Comparison of ENCODE assay signal across 8 cellular contexts in the genomic region with DNA sequence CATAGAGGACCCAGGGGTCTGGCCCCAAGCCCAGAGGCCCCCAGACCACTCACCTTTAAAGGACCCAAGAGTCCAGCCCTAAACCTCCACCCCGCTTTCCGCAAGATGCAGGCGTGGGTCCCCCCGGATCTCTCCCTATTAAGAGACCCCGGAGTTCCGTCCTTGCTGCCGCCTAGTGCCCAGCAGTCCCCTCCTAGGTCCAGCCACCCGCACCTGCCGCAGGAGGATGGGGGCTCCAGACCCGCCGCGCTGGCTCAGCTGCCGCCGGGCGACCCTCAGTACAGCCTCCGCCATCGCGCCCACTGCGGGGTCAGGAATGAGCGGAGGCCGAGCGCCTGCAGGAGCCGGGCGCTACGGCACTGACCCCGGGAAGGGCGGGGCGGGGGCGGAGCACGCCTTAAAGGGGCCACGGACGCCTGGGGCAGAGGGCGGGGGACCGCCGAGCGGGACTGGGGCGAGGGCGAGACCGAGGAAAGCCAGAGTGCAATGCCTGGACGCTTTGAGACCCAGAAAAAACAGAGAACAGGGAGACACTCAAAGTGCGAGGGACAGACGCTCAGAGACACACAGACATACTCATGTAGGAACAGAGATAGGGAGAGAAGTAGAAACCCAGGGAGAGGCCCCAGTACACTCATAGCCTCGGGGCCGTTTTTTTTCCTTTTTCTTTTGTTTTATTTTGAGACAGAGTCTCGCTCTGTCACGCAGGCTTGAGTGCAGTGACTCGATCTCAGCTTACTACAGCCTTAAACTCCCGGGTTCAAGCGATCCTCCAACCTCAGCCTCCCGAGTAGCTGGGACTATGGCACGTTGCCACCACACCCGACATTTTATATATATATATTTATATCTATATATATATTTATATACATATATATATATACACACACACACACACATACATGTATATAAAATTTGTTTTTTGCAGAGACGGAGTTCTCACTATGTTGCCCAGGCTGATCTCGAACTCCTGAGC. TPM values are rescaled to one million over a fixed set of nuclear protein-coding genes. Genes with fewer than 3 reads are reported as not detected.
A peak's percentile ranks its signal among the peaks of the same experiment; 100 is the strongest.
DNase-seq lines count a peak whose midpoint lies in the region; ATAC-seq and TF ChIP-seq lines count a peak whose summit lies in the region.

Gene ETHE1 (minus strand): TSS at position 318 of the 976 bp plus-strand sequence. CDS start 24 bp downstream, at position 294.

- H3K36me3 ChIP-seq in DND-41 (ENCODE audit: insufficient read depth, low read length) = no peaks in the 10 kb centered on the region
- H3K36me3 ChIP-seq in GM23248 (ENCODE audit: low read depth) = no peaks in the 10 kb centered on the region
- no peaks in the 10 kb centered on the region for H3K36me3 ChIP-seq in ascending aorta
- H3K36me3 ChIP-seq in psoas muscle (ENCODE audit: insufficient read depth in 1 of 2, low read depth in 1 of 2) = no peaks in the 10 kb centered on the region

- H3K27ac ChIP-seq in DND-41 (ENCODE audit: low read length) = peak within 1 kb of the TSS; percentile 69
- peak within 1 kb of the TSS; percentile 71 for H3K27ac ChIP-seq in GM23248
- peak within 1 kb of the TSS; percentile 82 to 87 for H3K27ac ChIP-seq in ascending aorta
- H3K27ac ChIP-seq in right cardiac atrium (ENCODE audit: low read length) = peak within 1 kb of the TSS; percentile 91
- H3K27ac ChIP-seq in psoas muscle = peak within 1 kb of the TSS; percentile 82

- no peaks in the 10 kb centered on the region for H3K79me2 ChIP-seq in DND-41 (ENCODE audit: insufficient read depth, low read length)
- H3K79me2 ChIP-seq in GM23248 (ENCODE audit: insufficient read depth) = peaks cover 51% of the 10 kb centered on the region

- H4K20me1 ChIP-seq in DND-41 (ENCODE audit: insufficient read depth, low read length) (peaks cover 4% of the 10 kb centered on the region; the same call in 1 of the 2 replicates), GM23248 (ENCODE audit: insufficient read depth) (no peaks in the 10 kb centered on the region)

- H3K4me3 ChIP-seq in DND-41 (ENCODE audit: low read depth in 1 of 2, low read length in 2 of 2) = peak within 1 kb of the TSS; percentile 91 to 95
- H3K4me3 ChIP-seq in GM23248 = peak within 1 kb of the TSS; percentile 95
- H3K4me3 ChIP-seq in ascending aorta = peak within 1 kb of the TSS; percentile 76 to 91
- H3K4me3 ChIP-seq in right cardiac atrium (ENCODE audit: low read length) = peak within 1 kb of the TSS; percentile 99
- H3K4me3 ChIP-seq in psoas muscle = peak within 1 kb of the TSS; percentile 94

- in situ Hi-C loops in GM23248 (cut with MboI) = no loop called here

- ATAC-seq in DND-41 (ENCODE audit: insufficient read depth, low read depth) = peak; percentile 95
- peak; percentile 95 to 96 for ATAC-seq in right cardiac atrium
- ATAC-seq in psoas muscle = peak; percentile 92 to 98 (median 96)
- ATAC-seq in HG03139 (IDR thresholded peaks at IDR 0.05; ENCODE audit: unreplicated experiment) = no peak

- H3K9me3 ChIP-seq in DND-41 (ENCODE audit: insufficient read depth, low read length, severe bottlenecking) (no peaks in the 10 kb centered on the region), GM23248 (ENCODE audit: low read depth) (no peaks in the 10 kb centered on the region), ascending aorta (no peaks in the 10 kb centered on the region), right cardiac atrium (ENCODE audit: control insufficient read depth, low read length) (no peaks in the 10 kb centered on the region), psoas muscle (no peaks in the 10 kb centered on the region)

- peak within 1 kb of the TSS; percentile 96 for H3K4me2 ChIP-seq in DND-41 (ENCODE audit: insufficient read depth, low read length)
- H3K4me2 ChIP-seq in GM23248 (ENCODE audit: unreplicated experiment) = peak within 1 kb of the TSS; percentile 94

- peaks cover 35% of the 10 kb centered on the region for H3K4me1 ChIP-seq in DND-41 (ENCODE audit: insufficient read depth, low read length)
- peaks cover 30% of the 10 kb centered on the region for H3K4me1 ChIP-seq in GM23248 (ENCODE audit: insufficient read depth)
- H3K4me1 ChIP-seq in ascending aorta = peaks cover 12 to 22% of the 10 kb centered on the region in 2 donors
- H3K4me1 ChIP-seq in right cardiac atrium (ENCODE audit: control insufficient read depth, insufficient read depth, low read length) = no peaks in the 10 kb centered on the region
- H3K4me1 ChIP-seq in psoas muscle = peaks cover 14% of the 10 kb centered on the region

- H3K27me3 ChIP-seq in DND-41 (ENCODE audit: insufficient read depth, low read length, poor library complexity) = no peaks in the 10 kb centered on the region
- no peaks in the 10 kb centered on the region for H3K27me3 ChIP-seq in GM23248 (replicated peaks; ENCODE audit: insufficient read depth)
- H3K27me3 ChIP-seq in ascending aorta = no peaks in the 10 kb centered on the region
- H3K27me3 ChIP-seq in right cardiac atrium (ENCODE audit: control insufficient read depth, insufficient read depth) = no peaks in the 10 kb centered on the region
- H3K27me3 ChIP-seq in psoas muscle (ENCODE audit: insufficient read depth in 3 of 3, low read length in 2 of 3) = no peaks in the 10 kb centered on the region

- H2AFZ ChIP-seq in DND-41 (ENCODE audit: low read depth, low read length) (peak within 1 kb of the TSS; percentile 94), GM23248 (peak within 1 kb of the TSS; percentile 86)

- TF ChIP-seq CTCF in DND-41 (IDR thresholded peaks at IDR 0.05; ENCODE audit: borderline replicate concordance, extremely low read depth, low read length, poor library complexity, severe bottlenecking) (peak; percentile 8), ascending aorta (IDR thresholded peaks at IDR 0.05) (no peak), psoas muscle (IDR thresholded peaks at IDR 0.05) (no peak)

- peak within 1 kb of the TSS; percentile 83 for H3K9ac ChIP-seq in DND-41 (ENCODE audit: low read depth, low read length)
- H3K9ac ChIP-seq in GM23248 = peak within 1 kb of the TSS; percentile 78

- peaks cover 2% of the 10 kb centered on the region for H3F3A ChIP-seq in GM23248 (ENCODE audit: insufficient read depth)

- WGBS in GM23248 (ENCODE audit: low coverage in 1 of 2, low lambda C conversion rate in 2 of 2, missing lambda C conversion rate in 2 of 2), 2 experiments = 0 to 1% methylated on average over 43 to 45 of the region's 54 CpGs
- 4% methylated on average over 54 of the region's 54 CpGs for WGBS in right cardiac atrium
- 2% methylated on average over 44 to 54 of the region's 54 CpGs for WGBS in psoas muscle, 3 donors

- DNase-seq in DND-41 (peak; percentile 77), GM23248 (peak; percentile 78), MV-4-11 (lab: John Stamatoyannopoulos, UW) (peak; percentile 80), ascending aorta (ENCODE audit: low spot score in 2 of 2) (peak; percentile 40 to 92), right cardiac atrium (peak; percentile 83 to 95 (median 95)), psoas muscle (peak; percentile 87 to 90)

- intact Hi-C loops in T-helper 2 cell treated with Interferon-gamma antibody and Interleukin-4, amounts not matched to agents 100 ng/mL and 5 ng/mL, for 36 hours (cut with micrococcal nuclease) = loop anchor here (1.0 kb wide), 1 partner anchor 23 kb away; the partner anchor contains the start of gene PHLDB3
- intact Hi-C loops in ascending aorta (cut with DNase I) = loop anchor here (2.0 kb wide), 4 partner anchors 22 to 144 kb away; partner anchors contain the start of genes PHLDB3 and PLAUR
- intact Hi-C loops in right cardiac atrium (cut with DNase I) = no loop called here
- intact Hi-C loops in psoas muscle (cut with DNase I) = no loop called here

- no peaks in the 10 kb centered on the region for H3K9me2 ChIP-seq in GM23248 (ENCODE audit: insufficient read depth)

RNA-seq across cellular contexts. Expression of gene ETHE1, which starts in this region (rescaled TPM):
- 71.1 and 100.0 TPM in 2 replicates for total RNA-seq in GM23248 (2014; rRNA removed; shearing (Covaris generic))
- polyA plus RNA-seq in GM23248 (2016; fragmentation: Nextera tagmentation; extraction: Ambion mirVana) (70.8 and 75.4 TPM in 2 replicates), right cardiac atrium (14.1 TPM), psoas muscle (10 to 100 TPM; 18.5 to 22.8 (median 20.3) TPM)
- total RNA-seq in T-helper 2 cell treated with Interferon-gamma antibody and Interleukin-4, amounts not matched to agents 100 ng/mL and 5 ng/mL, for 36 hours = 54.9 and 55.5 TPM in 2 replicates
- total RNA-seq in ascending aorta (118 TPM), right cardiac atrium (10 to 100 TPM; 12.6 to 18.2 (median 14.9) TPM), psoas muscle (10 to 100 TPM; 13.0 to 20.9 (median 16.6) TPM)

Comparison
In these comparisons a context has a peak if more than half of its experiments do, and no peak if none do; other contexts are left out.
1. intact Hi-C loops: an anchor here in T-helper 2 cell treated with Interferon-gamma antibody and Interleukin-4, amounts not matched to agents 100 ng/mL and 5 ng/mL, for 36 hours (1.0 kb wide) and ascending aorta (2.0 kb wide); none called in right cardiac atrium and psoas muscle.